ENCODE assay signal across 13 cellular contexts in genomic region chr16:85421338-85422123, GRCh38.
DNase-seq lines count a peak whose midpoint lies in the region; ATAC-seq, FAIRE-seq and TF ChIP-seq lines count a peak whose summit lies in the region.
"Had no signal": no experiment of that assay in that cellular context is flagged by ENCODE, and none has a peak within 500 bp of the region (broad histone marks: within the 10 kb centered on the region; RNA-seq: fewer than 3 reads in every experiment).

No MANE protein-coding gene starts in this region.

- FAIRE-seq in A549 (lab: Jason Lieb, UNC) (no peak), small intestine (lab: Jason Lieb, UNC) (no peak)

- no peaks in the 10 kb centered on the region for H3K9me3 Mint-ChIP-seq in Calu3 (ENCODE audit: low read depth, unreplicated experiment)
- H3K9me3 Mint-ChIP-seq: activated CD4-positive, alpha-beta T cell treated with anti-CD3 and anti-CD28 coated beads, Interleukin-2, amount 10 ng/mL, durations not matched to agents 7 days and 5 days; activated T-helper 2 cell treated with anti-CD3 and anti-CD28 coated beads, Interferon-gamma antibody, Interleukin-2, Interleukin-4, amounts not matched to agents 10 μg/mL and 5 μg/mL and 100 μg/mL, durations not matched to agents 14 hours and 24 hours and 36 hours; neural crest cell; stimulated activated memory B cell treated with anti-CD40 and anti-IgM and Interleukin-4, amounts not matched to agents 10 μg/mL and 1 μg/mL and 100 μg/mL, for 72 hours had no signal

- no TSS peak for BruUV-seq in Calu3 (replicated peaks; lab: Mats Ljungman, UMichigan)

- no peak overlapping the region for H3K27ac Mint-ChIP-seq in Calu3 (ENCODE audit: unreplicated experiment)
- H3K27ac Mint-ChIP-seq: activated CD4-positive, alpha-beta T cell treated with anti-CD3 and anti-CD28 coated beads, Interleukin-2, amount 10 ng/mL, durations not matched to agents 7 days and 5 days; activated T-helper 2 cell treated with anti-CD3 and anti-CD28 coated beads, Interferon-gamma antibody, Interleukin-2, Interleukin-4, amounts not matched to agents 10 μg/mL and 5 μg/mL and 100 μg/mL, durations not matched to agents 14 hours and 24 hours and 36 hours; stimulated activated memory B cell treated with anti-CD40 and anti-IgM and Interleukin-4, amounts not matched to agents 10 μg/mL and 1 μg/mL and 100 μg/mL, for 72 hours had no signal

- WGBS in A549 (ENCODE audit: missing lambda C conversion rate) = 83% methylated on average over 16 of the region's 21 CpGs
- 55 to 79% (median 61%) methylated on average over 21 of the region's 21 CpGs for WGBS in small intestine, 3 donors

- no peaks in the 10 kb centered on the region for H3K36me3 Mint-ChIP-seq in Calu3 (ENCODE audit: insufficient read depth, unreplicated experiment)
- H3K36me3 Mint-ChIP-seq: stimulated activated memory B cell treated with anti-CD40 and anti-IgM and Interleukin-4, amounts not matched to agents 10 μg/mL and 1 μg/mL and 100 μg/mL, for 72 hours had no signal

- no peak for ATAC-seq in A549
- ATAC-seq in HG03159 (IDR thresholded peaks at IDR 0.05; ENCODE audit: unreplicated experiment) = no peak

- H3K9ac ChIP-seq in mucosa of stomach (ENCODE audit: low read length) = peak overlapping the region; percentile 26

- H3K4me3 ChIP-seq in A549 (no peak overlapping the region), dorsolateral prefrontal cortex (no peak overlapping the region), mucosa of stomach (ENCODE audit: low read length) (no peak overlapping the region), small intestine (ENCODE audit: low read depth in 1 of 2, low read length in 2 of 2) (no peak overlapping the region)

- H3K4me1 ChIP-seq in A549 = peaks cover 27% of the 10 kb centered on the region
- H3K4me1 ChIP-seq in mucosa of stomach (ENCODE audit: control insufficient read depth, insufficient read depth, low read length) = peaks cover 50% of the 10 kb centered on the region
- peaks cover 0 to 3% of the 10 kb centered on the region in 2 donors for H3K4me1 ChIP-seq in small intestine (ENCODE audit: control insufficient read depth in 2 of 2, insufficient read depth in 1 of 2, low read depth in 1 of 2, low read length in 1 of 2)

- peak overlapping the region; percentile 44 for H3K4me3 Mint-ChIP-seq in Calu3 (ENCODE audit: low read depth, unreplicated experiment)
- H3K4me3 Mint-ChIP-seq: activated CD4-positive, alpha-beta T cell treated with anti-CD3 and anti-CD28 coated beads, Interleukin-2, amount 10 ng/mL, durations not matched to agents 7 days and 5 days; neural crest cell; stimulated activated memory B cell treated with anti-CD40 and anti-IgM and Interleukin-4, amounts not matched to agents 10 μg/mL and 1 μg/mL and 100 μg/mL, for 72 hours had no signal

- peaks cover 51% of the 10 kb centered on the region for H3K27me3 Mint-ChIP-seq in Calu3 (ENCODE audit: unreplicated experiment)

- no peak for TF ChIP-seq POLR2A in A549 (IDR thresholded peaks at IDR 0.05; ENCODE audit: low read length)

- DNase-seq in A549 (ENCODE audit: low read depth in 1 of 2, low spot score in 1 of 2) (no peak), Calu3 (no peak), dorsolateral prefrontal cortex (peak in 6 of 10 donors; percentile 3 to 40 (median 24)), C1 segment of cervical spinal cord (lab: John Stamatoyannopoulos, UW) (no peak), NCI-H524 treated with DMSO at 0.1 percent for 48 hours (lab: John Stamatoyannopoulos, UW) (no peak), small intestine (no peak)
- DNase-seq: SIG-M5 had no signal

- H3K27ac ChIP-seq in A549 = peak overlapping the region; percentile 62 to 86; a peak in 4 of 6 replicates
- no peak overlapping the region for H3K27ac ChIP-seq in dorsolateral prefrontal cortex
- H3K27ac ChIP-seq in small intestine (ENCODE audit: low read depth in 1 of 2, low read length in 1 of 2) = no peak overlapping the region

- CTCF ChIA-PET in A549 (lab: Yijun Ruan, JAX) (interaction anchor here (0.5 to 8.3 kb wide), 59 partner anchors 8 to 309 kb away, joined by 3 to 113 read pairs (median 5); partner anchors contain the start of gene GSE1), Calu3 (lab: Charles Lee) (interaction anchor here (0.5 to 4.0 kb wide), 18 partner anchors 10 to 418 kb away, joined by 3 to 24 read pairs (median 5); no protein-coding TSS in a partner anchor)

- TF ChIP-seq CTCF in A549 (IDR thresholded peaks at IDR 0.05) = no peak
- no peak for TF ChIP-seq CTCF in Calu3 (IDR thresholded peaks at IDR 0.05; ENCODE audit: unreplicated experiment)
- TF ChIP-seq CTCF in dorsolateral prefrontal cortex (IDR thresholded peaks at IDR 0.05 in 54 of 56, conservative IDR thresholded peaks at IDR 0.05 in 2 of 56; ENCODE audit: low read depth in 1 of 56, partially characterized antibody in 56 of 56) = no peak

- intact Hi-C loops in Calu3 (cut with micrococcal nuclease; ENCODE audit: unreplicated experiment) (loop anchor here (2.0 kb wide), 1 partner anchor 137 kb away; no protein-coding TSS in a partner anchor), dorsolateral prefrontal cortex (cut with DNase I) (loop anchor here (5.0 kb wide), 2 partner anchors 186 to 191 kb away; partner anchors contain the start of gene GSE1 (in 1 of the 2))

- H3K4me1 Mint-ChIP-seq in Calu3 (ENCODE audit: low read depth, unreplicated experiment) = peaks cover 38% of the 10 kb centered on the region

- POLR2A ChIA-PET in A549 (lab: Yijun Ruan, JAX) = no interaction called here

- H3K36me3 ChIP-seq in mucosa of stomach (ENCODE audit: control insufficient read depth, insufficient read depth, low read length) (no peaks in the 10 kb centered on the region), small intestine (ENCODE audit: control insufficient read depth in 2 of 2, insufficient read depth in 2 of 2, low read length in 2 of 2) (no peaks in the 10 kb centered on the region)

- no peak for TF ChIP-seq RAD21 in A549 (conservative IDR thresholded peaks at IDR 0.05 in 1 of 2, IDR thresholded peaks at IDR 0.05 in 1 of 2)

- peak overlapping the region; percentile 85 for H3K4me2 ChIP-seq in A549

- no peak for TF ChIP-seq EP300 in A549 (IDR thresholded peaks at IDR 0.05)

- no peaks in the 10 kb centered on the region for H3K9me3 ChIP-seq in A549
- H3K9me3 ChIP-seq in mucosa of stomach (ENCODE audit: control insufficient read depth, low read length) = no peaks in the 10 kb centered on the region
- no peaks in the 10 kb centered on the region for H3K9me3 ChIP-seq in small intestine (ENCODE audit: control insufficient read depth, low read depth)

- H3K27me3 ChIP-seq in dorsolateral prefrontal cortex (peaks cover 0 to 4% (median 0%) of the 10 kb centered on the region in 45 donors), mucosa of stomach (ENCODE audit: control insufficient read depth, insufficient read depth, low read length) (no peaks in the 10 kb centered on the region), small intestine (ENCODE audit: control insufficient read depth in 2 of 2, insufficient read depth in 2 of 2, low read length in 2 of 2) (peaks cover 0 to 2% of the 10 kb centered on the region in 2 donors)

TF ChIP-seq in A549, 52 proteins besides CTCF, POLR2A, EP300 and RAD21:
- no peak for TF ChIP-seq SMC3 (IDR thresholded peaks at IDR 0.05)
- TF ChIP-seq MYC (IDR thresholded peaks at IDR 0.05; ENCODE audit: borderline replicate concordance, low read length) = no peak
- no peak for TF ChIP-seq ELK1 (IDR thresholded peaks at IDR 0.05; ENCODE audit: low read depth, low read length)
- no peak for TF ChIP-seq CHD4 (IDR thresholded peaks at IDR 0.05; ENCODE audit: borderline replicate concordance)
- TF ChIP-seq ZSCAN20 (CRISPR knock-in tag; IDR thresholded peaks at IDR 0.05) = no peak
- TF ChIP-seq ZC3H11A (IDR thresholded peaks at IDR 0.05) = no peak
- no peak for TF ChIP-seq JUNB (IDR thresholded peaks at IDR 0.05)
- TF ChIP-seq PHF8 (IDR thresholded peaks at IDR 0.05; ENCODE audit: borderline replicate concordance, low read depth) = no peak
- TF ChIP-seq CHD2 (IDR thresholded peaks at IDR 0.05; ENCODE audit: low read length, partially characterized antibody) = no peak
- TF ChIP-seq RNF2 (IDR thresholded peaks at IDR 0.05; ENCODE audit: borderline replicate concordance, low read depth) = no peak
- TF ChIP-seq KDM1A (IDR thresholded peaks at IDR 0.05; ENCODE audit: low read depth) = no peak
- no peak for TF ChIP-seq CEBPB (IDR thresholded peaks at IDR 0.05)
- no peak for TF ChIP-seq NPAS2 (CRISPR knock-in tag; IDR thresholded peaks at IDR 0.05; ENCODE audit: borderline replicate concordance)

Comparison
In these comparisons a context has a peak if more than half of its experiments do, and no peak if none do; other contexts are left out.
1. DNase-seq: peak in dorsolateral prefrontal cortex (6 of 10); none in A549 (0 of 2), Calu3 (single experiment), C1 segment of cervical spinal cord (0 of 14), NCI-H524 treated with DMSO at 0.1 percent for 48 hours (single experiment) and small intestine (single experiment).
2. H3K27ac ChIP-seq: peak in A549 (2 of 2); none in dorsolateral prefrontal cortex (0 of 59) and small intestine (0 of 2).